In genomic region chr22:46064966-46065666, GRCh38 we compare ENCODE assay signal across 8 cellular contexts.
DNase-seq lines count a peak whose midpoint lies in the region; ATAC-seq and TF ChIP-seq lines count a peak whose summit lies in the region.

No MANE protein-coding gene starts in this region.

- DNase-seq in G401 (ENCODE audit: low spot score) (peak; percentile 73), RWPE2 (ENCODE audit: low spot score) (no peak), fibroblast of the aortic adventitia (ENCODE audit: low read depth) (peak; percentile 71), sciatic nerve (ENCODE audit: low spot score) (peak; percentile 51)
- no peak for DNase-seq in activated CD4-positive, CD25-positive, alpha-beta regulatory T cell treated with anti-CD3 and anti-CD28 coated beads, Interleukin-2, amount 50 U/mL, for 72 hours

- no peaks in the 10 kb centered on the region for H3K27me3 ChIP-seq in RWPE2 (ENCODE audit: insufficient read depth, poor library complexity, severe bottlenecking)

- ATAC-seq in RWPE2 (ENCODE audit: low read depth) (no peak), sciatic nerve (no peak), GM21786 (IDR thresholded peaks at IDR 0.05; ENCODE audit: unreplicated experiment) (no peak), GM19452 (IDR thresholded peaks at IDR 0.05; ENCODE audit: unreplicated experiment) (no peak), HG02885 (IDR thresholded peaks at IDR 0.05; ENCODE audit: poor library complexity, unreplicated experiment) (no peak)

- TF ChIP-seq CTCF in RWPE2 (IDR thresholded peaks at IDR 0.05; ENCODE audit: poor library complexity, severe bottlenecking) (no peak), fibroblast of the aortic adventitia (IDR thresholded peaks at IDR 0.05; ENCODE audit: insufficient read depth, low read length) (no peak)

- intact Hi-C loops in sciatic nerve (cut with DNase I) = no loop called here

- no peaks in the 10 kb centered on the region for H3K36me3 ChIP-seq in RWPE2 (ENCODE audit: low read depth)

- in situ Hi-C loops in G401 (cut with HindIII; ENCODE audit: low sequenced_read_pairs) = loop anchor here (10.0 kb wide), 1 partner anchor 60 kb away; no protein-coding TSS in a partner anchor

- H3K9me3 ChIP-seq in RWPE2 (ENCODE audit: severe bottlenecking) = no peaks in the 10 kb centered on the region

- peaks cover 36% of the 10 kb centered on the region for H3K4me1 ChIP-seq in RWPE2 (ENCODE audit: insufficient read depth, poor library complexity, severe bottlenecking)

- peak overlapping the region; percentile 99 for H3K27ac ChIP-seq in RWPE2 (ENCODE audit: poor library complexity, severe bottlenecking)

- H3K4me3 ChIP-seq in RWPE2 (ENCODE audit: severe bottlenecking) = peak overlapping the region; percentile 64
- peak overlapping the region; percentile 52 for H3K4me3 ChIP-seq in fibroblast of the aortic adventitia (ENCODE audit: low read depth, low read length)

Comparison
In these comparisons a context has a peak if more than half of its experiments do, and no peak if none do; other contexts are left out.
1. DNase-seq: peak in G401 (single experiment), fibroblast of the aortic adventitia (single experiment) and sciatic nerve (single experiment); none in RWPE2 (single experiment) and activated CD4-positive, CD25-positive, alpha-beta regulatory T cell treated with anti-CD3 and anti-CD28 coated beads, Interleukin-2, amount 50 U/mL, for 72 hours (single experiment).